In the genomic region with DNA sequence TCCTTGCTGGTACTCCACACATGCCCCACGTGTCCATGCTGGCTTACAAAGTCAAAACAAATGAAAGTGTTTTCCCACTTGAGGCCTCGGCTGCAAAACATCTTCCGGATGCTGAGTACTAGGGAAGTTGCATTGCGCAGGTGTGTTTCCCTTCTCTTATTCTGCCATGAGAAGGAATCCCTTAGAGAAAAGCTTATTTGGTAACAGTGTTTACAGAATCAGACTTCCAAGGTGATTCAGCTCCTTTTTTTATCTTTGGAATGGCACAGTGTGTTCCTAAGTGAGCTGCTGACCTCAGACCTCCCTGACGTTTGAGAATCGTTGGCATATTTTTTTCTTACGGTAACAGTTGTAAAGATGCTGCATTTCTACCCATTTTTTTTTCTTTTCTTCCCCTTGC, we compare ENCODE assay signal across 15 cellular contexts.
DNase-seq lines count a peak whose midpoint lies in the region; ATAC-seq and TF ChIP-seq lines count a peak whose summit lies in the region.
"Had no signal": no experiment of that assay in that cellular context is flagged by ENCODE, and none has a peak within 500 bp of the region (broad histone marks: within the 10 kb centered on the region; RNA-seq: fewer than 3 reads in every experiment).

No MANE protein-coding gene starts in this region.

- no peak overlapping the region for H2AFZ ChIP-seq in ACC112 (ENCODE audit: low read length, unreplicated experiment)

- H3K27ac ChIP-seq in ACC112 (ENCODE audit: low read depth, low read length) (peak overlapping the region; percentile 60), left ventricle myocardium inferior (replicated peaks) (peak overlapping the region; percentile 46)
- H3K27ac ChIP-seq: SJCRH30 had no signal

- POLR2A ChIA-PET in GM10248 (lab: Yijun Ruan, JAX): no interaction called here

- TF ChIP-seq CTCF in left ventricle myocardium inferior (IDR thresholded peaks at IDR 0.05; ENCODE audit: borderline replicate concordance): no peak
- no peak for TF ChIP-seq CTCF in GM10248 (IDR thresholded peaks at IDR 0.05; ENCODE audit: control extremely low read depth, extremely low read depth, low read depth, missing control alignments)

- H3K9me3 ChIP-seq in left ventricle myocardium inferior (replicated peaks): no peaks in the 10 kb centered on the region
- H3K9me3 ChIP-seq: SJCRH30 had no signal

- intact Hi-C loops in left ventricle myocardium inferior (cut with micrococcal nuclease): no loop called here
- intact Hi-C loops in sciatic nerve (cut with DNase I): no loop called here

- peak; percentile 76 for ATAC-seq in sciatic nerve
- ATAC-seq in HG02884 (IDR thresholded peaks at IDR 0.05; ENCODE audit: unreplicated experiment): no peak
- ATAC-seq in GM21737 (IDR thresholded peaks at IDR 0.05; ENCODE audit: unreplicated experiment): no peak

- H3K4me3 ChIP-seq in ACC112 (ENCODE audit: low read depth, low read length) (no peak overlapping the region), left ventricle myocardium inferior (no peak overlapping the region)
- H3K4me3 ChIP-seq: lung, SJCRH30 had no signal

- DNase-seq in astrocyte of the hippocampus (ENCODE audit: low read depth, low spot score) (peak; percentile 69), left ventricle myocardium inferior (no peak), sciatic nerve (ENCODE audit: low spot score) (no peak), GM10248 (ENCODE audit: extremely low spot score) (no peak), globus pallidus (ENCODE audit: low spot score) (no peak)
- DNase-seq: activated CD4-positive, alpha-beta T cell treated with anti-CD3 and anti-CD28 coated beads, Interleukin-2, amount 10 ng/mL, durations not matched to agents 24 days and 14 days; activated T-cell treated with anti-CD3 and anti-CD28 coated beads, Interleukin-2, amount 50 U/mL, for 1 hour; KG1; NCI-H1417 treated with DMSO at 0.1 percent for 48 hours; NCI-H345; SJCRH30 had no signal

- no peaks in the 10 kb centered on the region for H3K27me3 ChIP-seq in ACC112 (ENCODE audit: insufficient read depth, low read length)
- H3K27me3 ChIP-seq in left ventricle myocardium inferior (ENCODE audit: low read depth): no peaks in the 10 kb centered on the region
- H3K27me3 ChIP-seq: SJCRH30 had no signal

- H3K79me2 ChIP-seq in ACC112 (ENCODE audit: control insufficient read depth, insufficient read depth, low read length, unreplicated experiment): no peaks in the 10 kb centered on the region

- peaks cover 4% of the 10 kb centered on the region; the same call in 1 of the 2 replicates for H3K36me3 ChIP-seq in ACC112 (ENCODE audit: insufficient read depth, low read length)
- peaks cover 66% of the 10 kb centered on the region for H3K36me3 ChIP-seq in left ventricle myocardium inferior

- CTCF ChIA-PET in GM10248 (lab: Yijun Ruan, JAX): interaction anchor here (1.0 to 1.8 kb wide), 5 partner anchors 14 to 221 kb away, joined by 3 to 5 read pairs (median 4); no protein-coding TSS in a partner anchor

- peaks cover 6% of the 10 kb centered on the region for H3K4me1 ChIP-seq in ACC112 (ENCODE audit: control insufficient read depth, insufficient read depth, low read length, unreplicated experiment)
- H3K4me1 ChIP-seq in left ventricle myocardium inferior: peaks cover 9% of the 10 kb centered on the region
- H3K4me1 ChIP-seq: SJCRH30 had no signal
